Comparison of ENCODE assay signal across 10 cellular contexts in genomic region chr3:144429719-144430121, GRCh38.
DNase-seq lines count a peak whose midpoint lies in the region; ATAC-seq and TF ChIP-seq lines count a peak whose summit lies in the region.
"Had no signal": no experiment of that assay in that cellular context is flagged by ENCODE, and none has a peak within 500 bp of the region (broad histone marks: within the 10 kb centered on the region; RNA-seq: fewer than 3 reads in every experiment).

No MANE protein-coding gene starts in this region.

- H3K4me3 ChIP-seq in GM23338, result no peak overlapping the region

- H3K79me2 ChIP-seq in GM23338 (replicated peaks; ENCODE audit: insufficient read depth), result no peaks in the 10 kb centered on the region

- peak overlapping the region; percentile 16; the same call in 1 of the 2 replicates for H3K4me2 ChIP-seq in GM23338

- DNase-seq in GM23338 (ENCODE audit: low spot score) (peak; percentile 14), memory B cell (ENCODE audit: low spot score in 2 of 2) (no peak), hypothalamus (lab: John Stamatoyannopoulos, UW) (no peak), GM03348 (ENCODE audit: low spot score) (no peak), NCI-H345 treated with DMSO at 0.1 percent for 48 hours (lab: John Stamatoyannopoulos, UW; ENCODE audit: unreplicated experiment) (no peak)
- DNase-seq in stimulated activated naive CD4-positive, alpha-beta T cell (lab: John Stamatoyannopoulos, UW), result no peak
- DNase-seq: DND-41 had no signal

- H2AFZ ChIP-seq in GM23338, result no peak overlapping the region

- no peak overlapping the region for H3K27ac ChIP-seq in GM23338 (ENCODE audit: low read depth)

- ATAC-seq in GM18907 (IDR thresholded peaks at IDR 0.05; ENCODE audit: unreplicated experiment) (peak; percentile 86), GM23338 (no peak), HG03432 (IDR thresholded peaks at IDR 0.05; ENCODE audit: unreplicated experiment) (peak; percentile 78), memory B cell (ENCODE audit: low read depth) (peak; percentile 56)

- H3K36me3 Mint-ChIP-seq in GM23338 (ENCODE audit: low read depth) (no peaks in the 10 kb centered on the region), memory B cell (no peaks in the 10 kb centered on the region)
- H3K36me3 Mint-ChIP-seq: natural killer cell treated with Interleukin-12 subunit alpha and Interleukin-12 subunit beta and Interleukin-15 and Interleukin-18, amount 100 ng/mL, for 72 hours had no signal

- peaks cover 4% of the 10 kb centered on the region; the same call in 1 of the 2 replicates for H3K4me1 ChIP-seq in GM23338 (ENCODE audit: insufficient read depth)

- no peak overlapping the region for H3K4me3 Mint-ChIP-seq in GM23338
- no peak overlapping the region for H3K4me3 Mint-ChIP-seq in memory B cell
- H3K4me3 Mint-ChIP-seq: natural killer cell treated with Interleukin-12 subunit alpha and Interleukin-12 subunit beta and Interleukin-15 and Interleukin-18, amount 100 ng/mL, for 72 hours had no signal

- TF ChIP-seq CTCF in GM23338 (conservative IDR thresholded peaks at IDR 0.05; ENCODE audit: low read depth in 2 of 2), result no peak

- H3K4me1 Mint-ChIP-seq in GM23338 (peaks cover 15% of the 10 kb centered on the region; the same call in 2 of the 3 replicates), memory B cell (no peaks in the 10 kb centered on the region)

- no peaks in the 10 kb centered on the region for H3K36me3 ChIP-seq in GM23338 (ENCODE audit: insufficient read depth)

- H3K27me3 Mint-ChIP-seq in GM23338 (ENCODE audit: insufficient read depth, low read depth, poor library complexity) (no peaks in the 10 kb centered on the region), memory B cell (peaks cover 3% of the 10 kb centered on the region)
- H3K27me3 Mint-ChIP-seq: natural killer cell treated with Interleukin-12 subunit alpha and Interleukin-12 subunit beta and Interleukin-15 and Interleukin-18, amount 100 ng/mL, for 72 hours had no signal

- H3K27me3 ChIP-seq in GM23338 (ENCODE audit: insufficient read depth), result no peaks in the 10 kb centered on the region

- H3K27ac Mint-ChIP-seq in GM23338 (peak overlapping the region; percentile 35; the same call in 1 of the 2 replicates), memory B cell (no peak overlapping the region)
- H3K27ac Mint-ChIP-seq: natural killer cell treated with Interleukin-12 subunit alpha and Interleukin-12 subunit beta and Interleukin-15 and Interleukin-18, amount 100 ng/mL, for 72 hours had no signal

- no peaks in the 10 kb centered on the region for H3K9me2 ChIP-seq in GM23338 (ENCODE audit: insufficient read depth)

- H3K9me3 Mint-ChIP-seq in GM23338, result no peaks in the 10 kb centered on the region
- no peaks in the 10 kb centered on the region for H3K9me3 Mint-ChIP-seq in memory B cell

- H4K20me1 ChIP-seq in GM23338 (replicated peaks; ENCODE audit: insufficient read depth), result no peaks in the 10 kb centered on the region

- H3F3A ChIP-seq in GM23338 (replicated peaks; ENCODE audit: low read depth), result no peaks in the 10 kb centered on the region

TF ChIP-seq in GM23338, 12 proteins besides CTCF, POLR2A, EP300 and RAD21 (continues in another document):
- TF ChIP-seq CREB1 (CRISPR knock-in tag; IDR thresholded peaks at IDR 0.05; ENCODE audit: low read depth), result no peak
- TF ChIP-seq ETS1 (IDR thresholded peaks at IDR 0.05), result no peak
- TF ChIP-seq REST (IDR thresholded peaks at IDR 0.05; ENCODE audit: unreplicated experiment), result no peak
- no peak for TF ChIP-seq ZNF462 (CRISPR knock-in tag; IDR thresholded peaks at IDR 0.05)
- TF ChIP-seq ZNF331 (CRISPR knock-in tag; IDR thresholded peaks at IDR 0.05; ENCODE audit: low read depth), result no peak
- TF ChIP-seq STAT1 (IDR thresholded peaks at IDR 0.05; ENCODE audit: unreplicated experiment), result no peak
